In the genomic region with DNA sequence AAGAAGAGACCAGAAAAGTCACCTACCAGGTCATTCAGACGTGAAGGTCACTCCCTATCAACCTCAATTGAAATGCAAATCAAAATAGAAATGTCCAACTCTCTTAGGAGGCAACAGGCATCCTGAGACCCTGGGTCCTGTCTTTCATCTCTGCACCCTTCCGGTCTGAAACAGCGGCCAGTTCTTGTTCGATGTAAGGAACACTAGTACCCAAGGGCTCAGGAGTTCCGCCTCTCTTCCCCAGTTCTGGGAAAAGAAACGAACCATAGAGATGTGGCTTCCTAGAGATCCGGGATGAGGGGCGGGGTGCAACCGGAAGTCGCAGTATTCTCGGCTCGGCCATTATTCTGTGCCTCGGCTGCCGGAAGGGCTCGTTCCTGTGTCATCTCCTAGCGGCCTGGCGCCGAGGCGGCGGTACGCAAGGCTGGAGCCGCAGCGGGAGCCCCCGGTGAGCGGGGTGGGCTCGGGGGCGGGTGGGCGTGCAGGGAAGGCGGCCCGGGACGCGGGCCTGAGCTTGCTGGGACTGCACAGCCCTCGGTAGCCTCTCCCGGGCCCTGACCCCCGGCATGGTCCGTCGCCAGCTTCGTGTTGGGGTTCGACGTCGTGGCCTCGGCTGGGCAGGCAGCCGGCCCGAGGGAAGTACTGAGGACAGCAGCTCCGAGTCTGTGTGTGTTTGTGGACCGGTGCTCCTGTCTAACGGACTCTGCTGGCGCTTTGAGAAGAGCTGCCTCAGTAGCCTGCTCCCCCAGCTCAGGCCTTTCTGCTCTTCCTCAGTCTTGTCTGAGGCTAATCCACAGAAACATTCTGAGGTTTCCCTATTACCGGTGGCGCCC, we compare ENCODE assay signal across 8 cellular contexts. TPM values are rescaled to one million over a fixed set of nuclear protein-coding genes. Genes with fewer than 3 reads are reported as not detected.
DNase-seq lines count a peak whose midpoint lies in the region; ATAC-seq and TF ChIP-seq lines count a peak whose summit lies in the region.

A gene (plus strand): TSS at position 341 of the 833 bp plus-strand sequence. CDS start 4,119 bp downstream, outside the sequence.

- peak within 1 kb of the TSS; percentile 19 for H3K9ac ChIP-seq in rectal smooth muscle tissue (ENCODE audit: low read length)

- H3K4me1 ChIP-seq in hepatocyte (ENCODE audit: insufficient read depth) (peaks cover 16% of the 10 kb centered on the region), rectal smooth muscle tissue (ENCODE audit: control insufficient read depth, insufficient read depth, low read length) (peaks cover 6% of the 10 kb centered on the region), aorta (ENCODE audit: control insufficient read depth in 1 of 2, insufficient read depth in 2 of 2, low read length in 2 of 2) (peaks cover 1 to 3% of the 10 kb centered on the region in 2 donors)

- peak; percentile 9 for DNase-seq in NCI-H1417 treated with DMSO at 0.1 percent for 48 hours (lab: John Stamatoyannopoulos, UW)
- peak; percentile 6 to 19 (median 10) for DNase-seq in T-helper 17 cell
- peak; percentile 40 to 90 (median 81) for DNase-seq in anterior cingulate cortex (lab: John Stamatoyannopoulos, UW)
- DNase-seq in hepatocyte (ENCODE audit: low spot score) = peak; percentile 95
- peak; percentile 88 to 94 for DNase-seq in aorta

- H3K27ac ChIP-seq in hepatocyte (peak within 1 kb of the TSS; percentile 85), rectal smooth muscle tissue (ENCODE audit: low read depth, low read length) (peak within 1 kb of the TSS; percentile 77), aorta (ENCODE audit: low read depth in 1 of 2, low read length in 2 of 2) (peak within 1 kb of the TSS; percentile 38 to 66)

- H2AFZ ChIP-seq in hepatocyte = peak within 1 kb of the TSS; percentile 88

- WGBS in hepatocyte (ENCODE audit: low lambda C conversion rate, missing lambda C conversion rate) = 1% methylated on average over 27 of the region's 50 CpGs
- WGBS in aorta, 2 donors = 0 to 1% methylated on average over 47 to 50 of the region's 50 CpGs

- H3K36me3 Mint-ChIP-seq in T-helper 17 cell (ENCODE audit: low read depth) = peaks cover 2% of the 10 kb centered on the region

- no peaks in the 10 kb centered on the region for H3K9me2 ChIP-seq in hepatocyte (replicated peaks; ENCODE audit: insufficient read depth)

- peak within 1 kb of the TSS; percentile 72 for H3K27ac Mint-ChIP-seq in T-helper 17 cell

- intact Hi-C loops in aorta (cut with DNase I) = loop anchor here in 1 of 2 donors (10.0 kb wide), 1 partner anchor 90 kb away; no protein-coding TSS in a partner anchor

- H4K20me1 ChIP-seq in hepatocyte (ENCODE audit: insufficient read depth, poor library complexity, severe bottlenecking) = peaks cover 7% of the 10 kb centered on the region

- H3K4me2 ChIP-seq in hepatocyte = peak within 1 kb of the TSS; percentile 79

- H3K4me3 Mint-ChIP-seq in T-helper 17 cell = peak within 1 kb of the TSS; percentile 90

- H3K27me3 ChIP-seq in hepatocyte (no peaks in the 10 kb centered on the region), rectal smooth muscle tissue (ENCODE audit: control insufficient read depth, insufficient read depth, low read length) (no peaks in the 10 kb centered on the region), aorta (ENCODE audit: control insufficient read depth in 1 of 2, insufficient read depth in 2 of 2, low read length in 1 of 2) (no peaks in the 10 kb centered on the region)

- H3K79me2 ChIP-seq in hepatocyte = peaks cover 47% of the 10 kb centered on the region

- peak within 1 kb of the TSS; percentile 84 for H3K4me3 ChIP-seq in GM12875 (ENCODE audit: low read depth, low read length)
- peak within 1 kb of the TSS; percentile 44 for H3K4me3 ChIP-seq in hepatocyte
- H3K4me3 ChIP-seq in rectal smooth muscle tissue (ENCODE audit: low read length) = peak within 1 kb of the TSS; percentile 80
- H3K4me3 ChIP-seq in aorta (ENCODE audit: low read length in 2 of 2) = peak within 1 kb of the TSS; percentile 69 to 94

- H3K27me3 Mint-ChIP-seq in T-helper 17 cell = no peaks in the 10 kb centered on the region

- H3K9me3 ChIP-seq in T-helper 17 cell (ENCODE audit: control insufficient read depth, low read length, poor library complexity, severe bottlenecking) = no peaks in the 10 kb centered on the region
- H3K9me3 ChIP-seq in hepatocyte (ENCODE audit: low read depth) = no peaks in the 10 kb centered on the region
- no peaks in the 10 kb centered on the region for H3K9me3 ChIP-seq in aorta (ENCODE audit: control insufficient read depth, low read length)

- no peaks in the 10 kb centered on the region for H3K36me3 ChIP-seq in hepatocyte (replicated peaks; ENCODE audit: insufficient read depth, low read depth)
- H3K36me3 ChIP-seq in rectal smooth muscle tissue (ENCODE audit: control insufficient read depth, insufficient read depth, low read length) = no peaks in the 10 kb centered on the region
- H3K36me3 ChIP-seq in aorta (ENCODE audit: control insufficient read depth in 1 of 2, insufficient read depth in 2 of 2, low read length in 1 of 2) = no peaks in the 10 kb centered on the region

- ATAC-seq in HG02642 (IDR thresholded peaks at IDR 0.05; ENCODE audit: poor library complexity, unreplicated experiment) (peak; percentile 94), T-helper 17 cell (peak; percentile 85), aorta (ENCODE audit: low FRiP score) (peak; percentile 97)

- TF ChIP-seq CTCF in GM12875 (IDR thresholded peaks at IDR 0.05; ENCODE audit: borderline replicate concordance, insufficient read depth, low read depth, low read length) = 0 out of 2 replicates have a peak, but pooled peaks have one; percentile 2
- TF ChIP-seq CTCF in hepatocyte (IDR thresholded peaks at IDR 0.05; ENCODE audit: poor library complexity) = no peak

- peaks cover 16% of the 10 kb centered on the region for H3K4me1 Mint-ChIP-seq in T-helper 17 cell

RNA-seq across cellular contexts. Expression of the gene that starts here (rescaled TPM):
- 1 to 10 TPM; 5.0 to 6.3 TPM for total RNA-seq in T-helper 17 cell
- 17.1 and 17.5 TPM in 2 replicates for total RNA-seq in hepatocyte
- 5.3 and 7.1 TPM in 2 replicates for polyA plus RNA-seq in hepatocyte
- 10 to 100 TPM; 15.2 to 20.3 TPM for total RNA-seq in aorta
- polyA plus RNA-seq in aorta = 1 to 10 TPM; 6.9 to 8.0 TPM

Comparison
In these comparisons a context has a peak if more than half of its experiments do, and no peak if none do; other contexts are left out.
1. Peak in every context shown above with its lines: DNase-seq, ATAC-seq, H3K4me3 ChIP-seq and H3K27ac ChIP-seq.
2. DNase-seq: peak in every context shown above with its lines; median percentile 95 in hepatocyte; 91 in aorta; 81 in anterior cingulate cortex; 10 in T-helper 17 cell; 9 in NCI-H1417 treated with DMSO at 0.1 percent for 48 hours.